ENCODE assay signal across 28 cellular contexts in the genomic region with DNA sequence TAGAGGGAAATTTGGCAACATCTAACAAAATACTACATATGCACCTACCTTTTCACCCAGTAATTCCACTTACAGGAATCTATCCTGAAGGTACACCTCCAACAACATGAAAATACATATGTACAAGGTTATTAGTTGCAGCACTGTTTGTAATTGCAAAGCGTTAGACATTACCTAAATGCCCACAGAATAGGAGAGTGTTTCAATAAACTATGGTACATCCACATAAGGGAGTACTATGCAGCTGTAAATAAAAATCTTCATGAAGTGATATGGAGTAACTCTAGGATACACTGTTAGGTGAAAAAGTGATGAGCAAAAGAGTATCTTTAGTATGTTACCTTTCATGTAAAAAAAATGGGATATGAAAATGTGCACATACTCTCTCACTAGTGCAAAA.
"Had no signal": no experiment of that assay in that cellular context is flagged by ENCODE, and none has a peak within 500 bp of the region (broad histone marks: within the 10 kb centered on the region; RNA-seq: fewer than 3 reads in every experiment).

No MANE protein-coding gene starts in this region.

- FAIRE-seq: endometrium, endothelial cell of umbilical vein, frontal cortex had no signal

- DNase-seq: colonic mucosa; cortex of kidney; dermis blood vessel endothelial cell; dorsolateral prefrontal cortex; effector CD4-positive, alpha-beta T cell; effector CD8-positive, alpha-beta T cell; effector memory CD4-positive, alpha-beta T cell; effector memory CD8-positive, alpha-beta T cell; endodermal cell; erythroblast; esophagus squamous epithelium; foreskin fibroblast; foreskin keratinocyte; foreskin melanocyte; gastrocnemius medialis; glutamatergic neuron; head of caudate nucleus; heart left ventricle; heart right ventricle had no signal

- ATAC-seq: effector memory CD8-positive, alpha-beta T cell; esophagus mucosa; foreskin keratinocyte; gastrocnemius medialis; gastroesophageal sphincter; heart left ventricle; heart right ventricle had no signal

- H3K9me3 ChIP-seq: colonic mucosa had no signal

- H3K27ac ChIP-seq: colonic mucosa, coronary artery, dorsolateral prefrontal cortex, epithelial cell of prostate, esophagus muscularis mucosa, esophagus squamous epithelium, foreskin keratinocyte, gastrocnemius medialis, gastroesophageal sphincter, heart left ventricle, heart right ventricle, hepatocyte had no signal

- H3K4me2 ChIP-seq: hepatocyte had no signal

- H2AFZ ChIP-seq: hepatocyte had no signal

- H3K27me3 ChIP-seq: colonic mucosa, dorsolateral prefrontal cortex, esophagus muscularis mucosa, esophagus squamous epithelium, foreskin keratinocyte, gastrocnemius medialis, gastroesophageal sphincter, heart left ventricle, heart right ventricle, hepatocyte had no signal

- H3K4me1 ChIP-seq: colonic mucosa, esophagus muscularis mucosa, esophagus squamous epithelium, foreskin keratinocyte, gastrocnemius medialis, gastroesophageal sphincter, heart left ventricle, heart right ventricle had no signal

- H3K36me3 ChIP-seq: colonic mucosa, esophagus muscularis mucosa, esophagus squamous epithelium, gastrocnemius medialis, gastroesophageal sphincter had no signal

- H3K4me3 ChIP-seq: colonic mucosa, coronary artery, dorsolateral prefrontal cortex, esophagus muscularis mucosa, esophagus squamous epithelium, gastrocnemius medialis, gastroesophageal sphincter, heart left ventricle, heart right ventricle, hepatocyte had no signal
